In the genomic region with DNA sequence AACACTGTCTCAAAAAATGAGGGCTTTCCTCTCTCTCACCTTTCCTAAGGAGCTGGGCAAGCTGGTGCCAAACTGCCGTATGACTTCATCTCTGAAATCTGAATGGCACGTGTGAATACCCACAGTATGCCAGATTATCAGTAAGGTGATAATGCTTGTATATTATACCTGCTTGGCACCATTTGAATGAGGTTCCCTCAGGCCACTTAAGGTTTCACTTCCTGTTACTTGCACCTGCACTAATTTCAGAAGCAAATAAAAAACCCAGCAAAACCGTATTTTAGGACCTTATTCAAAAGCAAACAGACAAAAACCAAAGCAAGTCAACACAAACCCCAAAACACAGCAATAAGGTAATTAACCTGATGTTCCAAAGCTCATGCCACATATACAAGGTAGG, we compare ENCODE assay signal across 11 cellular contexts. TPM values are rescaled to one million over a fixed set of nuclear protein-coding genes. Genes with fewer than 3 reads are reported as not detected.
DNase-seq lines count a peak whose midpoint lies in the region; ATAC-seq, FAIRE-seq and TF ChIP-seq lines count a peak whose summit lies in the region.
"Had no signal": no experiment of that assay in that cellular context is flagged by ENCODE, and none has a peak within 500 bp of the region (broad histone marks: within the 10 kb centered on the region; RNA-seq: fewer than 3 reads in every experiment).

No MANE protein-coding gene starts in this region.

- peak; percentile 20; the same call in 1 of the 2 replicates for TF ChIP-seq POLR2A in Raji (IDR thresholded peaks at IDR 0.05; ENCODE audit: insufficient read depth, low read depth, low read length)

- no peaks in the 10 kb centered on the region for H3K4me1 ChIP-seq in GM23338 (ENCODE audit: insufficient read depth)

- ATAC-seq in GM21447 (IDR thresholded peaks at IDR 0.05; ENCODE audit: unreplicated experiment) (peak; percentile 92), HG03108 (IDR thresholded peaks at IDR 0.05; ENCODE audit: unreplicated experiment) (peak; percentile 80), GM23338 (no peak)

- no peaks in the 10 kb centered on the region for H3K36me3 ChIP-seq in GM23338 (ENCODE audit: insufficient read depth)
- H3K36me3 ChIP-seq: thoracic aorta had no signal

- H3K36me3 Mint-ChIP-seq in GM23338 (ENCODE audit: low read depth), result peaks cover 6% of the 10 kb centered on the region; the same call in 1 of the 3 replicates

- no peaks in the 10 kb centered on the region for H3K79me2 ChIP-seq in GM23338 (replicated peaks; ENCODE audit: insufficient read depth)

- H3K4me2 ChIP-seq in GM23338, result no peak overlapping the region

- H3K4me3 ChIP-seq in GM23338, result no peak overlapping the region
- H3K4me3 ChIP-seq: thoracic aorta had no signal

- peaks cover 3% of the 10 kb centered on the region for H3K27me3 Mint-ChIP-seq in GM23338 (ENCODE audit: insufficient read depth, low read depth, poor library complexity)
- H3K27me3 Mint-ChIP-seq: CD4-positive, alpha-beta memory T cell had no signal

- DNase-seq in GM18507 (ENCODE audit: extremely low spot score, insufficient read length, low read depth) (no peak), GM23338 (ENCODE audit: low spot score) (no peak), GM19238 (ENCODE audit: insufficient read length, low spot score) (no peak), G401 (ENCODE audit: low spot score) (no peak), midbrain (lab: John Stamatoyannopoulos, UW) (no peak)
- DNase-seq: CD4-positive, alpha-beta memory T cell; stimulated activated CD4-positive, alpha-beta T cell treated with anti-CD3 and anti-CD28 coated beads, Interleukin-1b, Interleukin-23, amount 100 ng/mL, for 48 hours had no signal

- TF ChIP-seq CTCF in GM23338 (conservative IDR thresholded peaks at IDR 0.05; ENCODE audit: low read depth in 2 of 2), result no peak

- H3K4me3 Mint-ChIP-seq in GM23338, result no peak overlapping the region
- H3K4me3 Mint-ChIP-seq: CD4-positive, alpha-beta memory T cell had no signal

- H4K20me1 ChIP-seq in GM23338 (replicated peaks; ENCODE audit: insufficient read depth), result 0 out of 2 replicates have a peak, but pooled peaks cover 3% of the 10 kb centered on the region

- H3K27ac Mint-ChIP-seq in GM23338, result no peak overlapping the region
- H3K27ac Mint-ChIP-seq: CD4-positive, alpha-beta memory T cell had no signal

- H3K27ac ChIP-seq in GM23338 (ENCODE audit: low read depth), result no peak overlapping the region
- H3K27ac ChIP-seq: thoracic aorta had no signal

- peaks cover 20% of the 10 kb centered on the region for H3K4me1 Mint-ChIP-seq in GM23338

- no peaks in the 10 kb centered on the region for H3K9me3 Mint-ChIP-seq in GM23338
- H3K9me3 Mint-ChIP-seq: CD4-positive, alpha-beta memory T cell had no signal

- H2AFZ ChIP-seq in GM23338, result no peak overlapping the region

- H3F3A ChIP-seq in GM23338 (replicated peaks; ENCODE audit: low read depth), result no peaks in the 10 kb centered on the region

- no peaks in the 10 kb centered on the region for H3K27me3 ChIP-seq in GM23338 (ENCODE audit: insufficient read depth)

- peak; percentile 87 for FAIRE-seq in GM18507 (lab: Jason Lieb, UNC)

- peaks cover 3% of the 10 kb centered on the region; the same call in 1 of the 2 replicates for H3K9me2 ChIP-seq in GM23338 (ENCODE audit: insufficient read depth)

- in situ Hi-C loops in G401 (cut with HindIII; ENCODE audit: low sequenced_read_pairs), result no loop called here

TF ChIP-seq in GM23338, 12 proteins besides CTCF, POLR2A, EP300 and RAD21 (continues in another document):
- TF ChIP-seq CREB1 (CRISPR knock-in tag; IDR thresholded peaks at IDR 0.05; ENCODE audit: low read depth), result no peak
- no peak for TF ChIP-seq EZH2phosphoT487 (IDR thresholded peaks at IDR 0.05; ENCODE audit: unreplicated experiment)
- no peak for TF ChIP-seq ZNF331 (CRISPR knock-in tag; IDR thresholded peaks at IDR 0.05; ENCODE audit: low read depth)
- no peak for TF ChIP-seq POLR2AphosphoS5 (IDR thresholded peaks at IDR 0.05; ENCODE audit: low read depth)
- no peak for TF ChIP-seq EZH2 (IDR thresholded peaks at IDR 0.05; ENCODE audit: low read depth, unreplicated experiment)
- no peak for TF ChIP-seq ZNF114 (CRISPR knock-in tag; IDR thresholded peaks at IDR 0.05)
- TF ChIP-seq, protein P1, sequence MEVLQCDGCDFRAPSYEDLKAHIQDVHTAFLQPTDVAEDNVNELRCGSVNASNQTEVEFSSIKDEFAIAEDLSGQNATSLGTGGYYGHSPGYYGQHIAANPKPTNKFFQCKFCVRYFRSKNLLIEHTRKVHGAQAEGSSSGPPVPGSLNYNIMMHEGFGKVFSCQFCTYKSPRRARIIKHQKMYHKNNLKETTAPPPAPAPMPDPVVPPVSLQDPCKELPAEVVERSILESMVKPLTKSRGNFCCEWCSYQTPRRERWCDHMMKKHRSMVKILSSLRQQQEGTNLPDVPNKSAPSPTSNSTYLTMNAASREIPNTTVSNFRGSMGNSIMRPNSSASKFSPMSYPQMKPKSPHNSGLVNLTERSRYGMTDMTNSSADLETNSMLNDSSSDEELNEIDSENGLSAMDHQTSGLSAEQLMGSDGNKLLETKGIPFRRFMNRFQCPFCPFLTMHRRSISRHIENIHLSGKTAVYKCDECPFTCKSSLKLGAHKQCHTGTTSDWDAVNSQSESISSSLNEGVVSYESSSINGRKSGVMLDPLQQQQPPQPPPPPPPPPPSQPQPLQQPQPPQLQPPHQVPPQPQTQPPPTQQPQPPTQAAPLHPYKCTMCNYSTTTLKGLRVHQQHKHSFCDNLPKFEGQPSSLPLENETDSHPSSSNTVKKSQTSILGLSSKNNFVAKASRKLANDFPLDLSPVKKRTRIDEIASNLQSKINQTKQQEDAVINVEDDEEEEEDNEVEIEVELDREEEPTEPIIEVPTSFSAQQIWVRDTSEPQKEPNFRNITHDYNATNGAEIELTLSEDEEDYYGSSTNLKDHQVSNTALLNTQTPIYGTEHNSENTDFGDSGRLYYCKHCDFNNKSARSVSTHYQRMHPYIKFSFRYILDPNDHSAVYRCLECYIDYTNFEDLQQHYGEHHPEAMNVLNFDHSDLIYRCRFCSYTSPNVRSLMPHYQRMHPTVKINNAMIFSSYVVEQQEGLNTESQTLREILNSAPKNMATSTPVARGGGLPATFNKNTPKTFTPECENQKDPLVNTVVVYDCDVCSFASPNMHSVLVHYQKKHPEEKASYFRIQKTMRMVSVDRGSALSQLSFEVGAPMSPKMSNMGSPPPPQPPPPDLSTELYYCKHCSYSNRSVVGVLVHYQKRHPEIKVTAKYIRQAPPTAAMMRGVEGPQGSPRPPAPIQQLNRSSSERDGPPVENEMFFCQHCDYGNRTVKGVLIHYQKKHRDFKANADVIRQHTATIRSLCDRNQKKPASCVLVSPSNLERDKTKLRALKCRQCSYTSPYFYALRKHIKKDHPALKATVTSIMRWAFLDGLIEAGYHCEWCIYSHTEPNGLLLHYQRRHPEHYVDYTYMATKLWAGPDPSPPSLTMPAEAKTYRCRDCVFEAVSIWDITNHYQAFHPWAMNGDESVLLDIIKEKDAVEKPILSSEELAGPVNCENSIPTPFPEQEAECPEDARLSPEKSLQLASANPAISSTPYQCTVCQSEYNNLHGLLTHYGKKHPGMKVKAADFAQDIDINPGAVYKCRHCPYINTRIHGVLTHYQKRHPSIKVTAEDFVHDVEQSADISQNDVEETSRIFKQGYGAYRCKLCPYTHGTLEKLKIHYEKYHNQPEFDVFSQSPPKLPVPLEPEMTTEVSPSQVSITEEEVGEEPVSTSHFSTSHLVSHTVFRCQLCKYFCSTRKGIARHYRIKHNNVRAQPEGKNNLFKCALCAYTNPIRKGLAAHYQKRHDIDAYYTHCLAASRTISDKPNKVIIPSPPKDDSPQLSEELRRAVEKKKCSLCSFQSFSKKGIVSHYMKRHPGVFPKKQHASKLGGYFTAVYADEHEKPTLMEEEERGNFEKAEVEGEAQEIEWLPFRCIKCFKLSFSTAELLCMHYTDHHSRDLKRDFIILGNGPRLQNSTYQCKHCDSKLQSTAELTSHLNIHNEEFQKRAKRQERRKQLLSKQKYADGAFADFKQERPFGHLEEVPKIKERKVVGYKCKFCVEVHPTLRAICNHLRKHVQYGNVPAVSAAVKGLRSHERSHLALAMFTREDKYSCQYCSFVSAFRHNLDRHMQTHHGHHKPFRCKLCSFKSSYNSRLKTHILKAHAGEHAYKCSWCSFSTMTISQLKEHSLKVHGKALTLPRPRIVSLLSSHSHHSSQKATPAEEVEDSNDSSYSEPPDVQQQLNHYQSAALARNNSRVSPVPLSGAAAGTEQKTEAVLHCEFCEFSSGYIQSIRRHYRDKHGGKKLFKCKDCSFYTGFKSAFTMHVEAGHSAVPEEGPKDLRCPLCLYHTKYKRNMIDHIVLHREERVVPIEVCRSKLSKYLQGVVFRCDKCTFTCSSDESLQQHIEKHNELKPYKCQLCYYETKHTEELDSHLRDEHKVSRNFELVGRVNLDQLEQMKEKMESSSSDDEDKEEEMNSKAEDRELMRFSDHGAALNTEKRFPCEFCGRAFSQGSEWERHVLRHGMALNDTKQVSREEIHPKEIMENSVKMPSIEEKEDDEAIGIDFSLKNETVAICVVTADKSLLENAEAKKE (CRISPR knock-in tag; IDR thresholded peaks at IDR 0.05), result no peak
- TF ChIP-seq, protein P2, sequence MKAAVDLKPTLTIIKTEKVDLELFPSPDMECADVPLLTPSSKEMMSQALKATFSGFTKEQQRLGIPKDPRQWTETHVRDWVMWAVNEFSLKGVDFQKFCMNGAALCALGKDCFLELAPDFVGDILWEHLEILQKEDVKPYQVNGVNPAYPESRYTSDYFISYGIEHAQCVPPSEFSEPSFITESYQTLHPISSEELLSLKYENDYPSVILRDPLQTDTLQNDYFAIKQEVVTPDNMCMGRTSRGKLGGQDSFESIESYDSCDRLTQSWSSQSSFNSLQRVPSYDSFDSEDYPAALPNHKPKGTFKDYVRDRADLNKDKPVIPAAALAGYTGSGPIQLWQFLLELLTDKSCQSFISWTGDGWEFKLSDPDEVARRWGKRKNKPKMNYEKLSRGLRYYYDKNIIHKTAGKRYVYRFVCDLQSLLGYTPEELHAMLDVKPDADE (IDR thresholded peaks at IDR 0.05), result no peak
- TF ChIP-seq NANOG (IDR thresholded peaks at IDR 0.05; ENCODE audit: borderline replicate concordance), result no peak
- TF ChIP-seq STAT1 (IDR thresholded peaks at IDR 0.05; ENCODE audit: unreplicated experiment), result no peak

RNA-seq across cellular contexts. Expression of gene FOXP1, which starts 19.7 kb away (rescaled TPM):
- 27.0 and 32.9 TPM in 2 replicates for total RNA-seq in GM23338 (2014; rRNA removed; shearing (Covaris generic))
- polyA plus RNA-seq in GM23338 (2016; fragmentation: Nextera tagmentation; extraction: Ambion mirVana), result 31.0 and 35.5 TPM in 2 replicates
- 1.1 and 9.7 TPM in 2 replicates for total RNA-seq in G401 (2014; rRNA removed; shearing (Covaris generic))
